In genomic region chr10:43353495-43354324, GRCh38 we compare ENCODE assay signal across 24 cellular contexts. TPM values are rescaled to one million over a fixed set of nuclear protein-coding genes. Genes with fewer than 3 reads are reported as not detected.
DNase-seq lines count a peak whose midpoint lies in the region; ATAC-seq and TF ChIP-seq lines count a peak whose summit lies in the region.
"Had no signal": no experiment of that assay in that cellular context is flagged by ENCODE, and none has a peak within 500 bp of the region (broad histone marks: within the 10 kb centered on the region; RNA-seq: fewer than 3 reads in every experiment).

No MANE protein-coding gene starts in this region.

- H3K36me3 ChIP-seq in PC-9 (ENCODE audit: low read depth) (no peaks in the 10 kb centered on the region), upper lobe of left lung (no peaks in the 10 kb centered on the region)
- H3K36me3 ChIP-seq: MG63, uterus had no signal

- TF ChIP-seq POLR2A in upper lobe of left lung (IDR thresholded peaks at IDR 0.05), result no peak

- no TSS peak for BruUV-seq in PC-9 (replicated peaks; lab: Mats Ljungman, UMichigan)

- H3K4me1 Mint-ChIP-seq in T-helper 1 cell treated with Interleukin-12 subunit alpha and Interleukin-12 subunit beta and Interleukin-4 antibody, amounts not matched to agents 30 μg/mL and 1 μg/mL, for 36 hours (ENCODE audit: low read depth), result peaks cover 21% of the 10 kb centered on the region

- H3K27me3 Mint-ChIP-seq in T-helper 1 cell treated with Interleukin-12 subunit alpha and Interleukin-12 subunit beta and Interleukin-4 antibody, amounts not matched to agents 30 μg/mL and 1 μg/mL, for 36 hours (ENCODE audit: low read depth), result peaks cover 21% of the 10 kb centered on the region

- CTCF ChIA-PET in PC-9 (lab: Charles Lee), result interaction anchor here (0.7 kb wide), 1 partner anchor 108 kb away, joined by 3 read pairs; no protein-coding TSS in a partner anchor

- H3K27me3 ChIP-seq in PC-9 (ENCODE audit: insufficient read depth, low read depth), result no peaks in the 10 kb centered on the region
- peaks cover 0 to 5% (median 0%) of the 10 kb centered on the region in 4 donors for H3K27me3 ChIP-seq in upper lobe of left lung
- H3K27me3 ChIP-seq: MG63 had no signal

- H3K4me3 ChIP-seq in PC-9 (no peak overlapping the region), fibroblast of the aortic adventitia (ENCODE audit: low read depth, low read length) (no peak overlapping the region), upper lobe of left lung (no peak overlapping the region)
- H3K4me3 ChIP-seq: MG63, uterus had no signal

- H3K27ac ChIP-seq in PC-9 (peak overlapping the region; percentile 80), temporal lobe (ENCODE audit: low read depth, low read length) (peak overlapping the region; percentile 40), upper lobe of left lung (no peak overlapping the region)
- H3K27ac ChIP-seq: uterus had no signal

- no peaks in the 10 kb centered on the region for H4K20me1 ChIP-seq in PC-9 (ENCODE audit: insufficient read depth)

- peak overlapping the region; percentile 52 for H3K4me2 ChIP-seq in PC-9

- no peak for ATAC-seq in upper lobe of left lung (ENCODE audit: low FRiP score in 2 of 2)
- ATAC-seq: effector memory CD8-positive, alpha-beta T cell; HCT116; left cardiac atrium; right cardiac atrium; T-cell had no signal

- TF ChIP-seq CTCF in PC-9 (conservative IDR thresholded peaks at IDR 0.05) (no peak), fibroblast of the aortic adventitia (IDR thresholded peaks at IDR 0.05; ENCODE audit: insufficient read depth, low read length) (no peak), upper lobe of left lung (IDR thresholded peaks at IDR 0.05) (no peak)

- H3K4me1 ChIP-seq in PC-9 (replicated peaks; ENCODE audit: insufficient read depth) (peaks cover 61% of the 10 kb centered on the region), upper lobe of left lung (peaks cover 0 to 8% (median 2%) of the 10 kb centered on the region in 4 donors)
- H3K4me1 ChIP-seq: uterus had no signal

- H3K9me3 Mint-ChIP-seq in T-helper 1 cell treated with Interleukin-12 subunit alpha and Interleukin-12 subunit beta and Interleukin-4 antibody, amounts not matched to agents 30 μg/mL and 1 μg/mL, for 36 hours, result no peaks in the 10 kb centered on the region
- H3K9me3 Mint-ChIP-seq: effector memory CD8-positive, alpha-beta T cell; stimulated activated naive CD8-positive, alpha-beta T cell treated with anti-CD3 and anti-CD28 coated beads, Interleukin-15, Interleukin-2, amounts not matched to agents 100 ng/mL and 50 ng/mL, for 24 hours; T-cell had no signal

- peaks cover under 1% of the 10 kb centered on the region for H3K36me3 Mint-ChIP-seq in T-helper 1 cell treated with Interleukin-12 subunit alpha and Interleukin-12 subunit beta and Interleukin-4 antibody, amounts not matched to agents 30 μg/mL and 1 μg/mL, for 36 hours (ENCODE audit: low read depth)
- H3K36me3 Mint-ChIP-seq: CD4-positive, CD25-positive, alpha-beta regulatory T cell; T-cell had no signal

- H3K9me3 ChIP-seq in PC-9 (ENCODE audit: insufficient read depth, low read depth) (no peaks in the 10 kb centered on the region), upper lobe of left lung (no peaks in the 10 kb centered on the region)
- H3K9me3 ChIP-seq: MG63, uterus had no signal

- H3K27ac Mint-ChIP-seq in T-helper 1 cell treated with Interleukin-12 subunit alpha and Interleukin-12 subunit beta and Interleukin-4 antibody, amounts not matched to agents 30 μg/mL and 1 μg/mL, for 36 hours, result peak overlapping the region; percentile 13
- H3K27ac Mint-ChIP-seq: effector memory CD8-positive, alpha-beta T cell; stimulated activated naive CD8-positive, alpha-beta T cell treated with anti-CD3 and anti-CD28 coated beads, Interleukin-15, Interleukin-2, amounts not matched to agents 100 ng/mL and 50 ng/mL, for 24 hours had no signal

- H3K4me3 Mint-ChIP-seq in T-helper 1 cell treated with Interleukin-12 subunit alpha and Interleukin-12 subunit beta and Interleukin-4 antibody, amounts not matched to agents 30 μg/mL and 1 μg/mL, for 36 hours, result no peak overlapping the region
- H3K4me3 Mint-ChIP-seq: effector memory CD8-positive, alpha-beta T cell; stimulated activated naive CD8-positive, alpha-beta T cell treated with anti-CD3 and anti-CD28 coated beads, Interleukin-15, Interleukin-2, amounts not matched to agents 100 ng/mL and 50 ng/mL, for 24 hours; T-cell had no signal

- H3K9me2 ChIP-seq in PC-9 (ENCODE audit: insufficient read depth), result no peaks in the 10 kb centered on the region

- 39 to 40% methylated on average over 3 of the region's 3 CpGs for WGBS in upper lobe of left lung, 2 donors

- no peak for TF ChIP-seq EP300 in upper lobe of left lung (IDR thresholded peaks at IDR 0.05)

- H3F3A ChIP-seq in PC-9 (ENCODE audit: insufficient read depth, low read depth), result peaks cover 56% of the 10 kb centered on the region

- intact Hi-C loops in PC-9 (cut with micrococcal nuclease; ENCODE audit: unreplicated experiment), result loop anchor here (2.0 to 5.0 kb wide), 3 partner anchors 23 to 84 kb away; partner anchors contain the start of gene ZNF487

- no peaks in the 10 kb centered on the region for H3K79me2 ChIP-seq in PC-9 (ENCODE audit: low read depth)

- no peak overlapping the region for H2AFZ ChIP-seq in PC-9

- DNase-seq in T-helper 1 cell, result no peak
- peak in 1 of 2 experiments; percentile 82 for DNase-seq in PC-9
- DNase-seq in fibroblast of the aortic adventitia (ENCODE audit: low read depth), result peak; percentile 35
- DNase-seq in upper lobe of left lung, result no peak
- DNase-seq in activated gamma-delta T cell (lab: John Stamatoyannopoulos, UW), result no peak
- DNase-seq in kidney tubule cell (ENCODE audit: low spot score), result no peak
- DNase-seq: activated CD4-positive, CD25-positive, alpha-beta regulatory T cell; activated effector memory CD4-positive, alpha-beta T cell treated with Interleukin-2 at 50 U/mL for 16 hours; DND-41; effector memory CD8-positive, alpha-beta T cell; hippocampal formation; left cardiac atrium; MG63; NCI-H2029; right cardiac atrium; T-cell; uterus had no signal

- POLR2A ChIA-PET in PC-9 (lab: Charles Lee; ENCODE audit: unreplicated experiment), result interaction anchor here (0.6 kb wide), 1 partner anchor 244 kb away, joined by 5 read pairs; no protein-coding TSS in a partner anchor

RNA-seq across cellular contexts. Expression of gene FXYD4, which starts 17.7 kb away (rescaled TPM):
- not detected in 2 replicates for total RNA-seq in PC-9 (2021)
- total RNA-seq in fibroblast of the aortic adventitia (ENCODE audit: low replicate concordance), result not detected in 2 replicates
- total RNA-seq in temporal lobe, result not detected
- 1 to 10 TPM in 3 of 6 donors, not detected in 3; 2.5 to 4.0 (median 2.7) TPM for total RNA-seq in upper lobe of left lung
- total RNA-seq: CD4-positive, CD25-positive, alpha-beta regulatory T cell; cerebellum; left cardiac atrium; right cardiac atrium; RPMI7951; T-cell; uterus had no signal

RNA-seq across cellular contexts. Expression of gene HNRNPF, which starts 55.3 kb away (rescaled TPM):
- total RNA-seq in PC-9 (2021) (267 and 337 TPM in 2 replicates), fibroblast of the aortic adventitia (ENCODE audit: low replicate concordance) (66.2 and 196 TPM in 2 replicates), temporal lobe (63.4 TPM), upper lobe of left lung (100 to 1,000 TPM in 5 of 6 donors, 10 to 100 TPM in 1; 80.7 to 225 (median 177) TPM)

Comparison
In these comparisons a context has a peak if more than half of its experiments do, and no peak if none do; other contexts are left out.
1. H3K27ac ChIP-seq: peak in PC-9 (single experiment) and temporal lobe (single experiment); none in upper lobe of left lung (0 of 4).